ENCODE assay signal across 1 cellular context in the genomic region with DNA sequence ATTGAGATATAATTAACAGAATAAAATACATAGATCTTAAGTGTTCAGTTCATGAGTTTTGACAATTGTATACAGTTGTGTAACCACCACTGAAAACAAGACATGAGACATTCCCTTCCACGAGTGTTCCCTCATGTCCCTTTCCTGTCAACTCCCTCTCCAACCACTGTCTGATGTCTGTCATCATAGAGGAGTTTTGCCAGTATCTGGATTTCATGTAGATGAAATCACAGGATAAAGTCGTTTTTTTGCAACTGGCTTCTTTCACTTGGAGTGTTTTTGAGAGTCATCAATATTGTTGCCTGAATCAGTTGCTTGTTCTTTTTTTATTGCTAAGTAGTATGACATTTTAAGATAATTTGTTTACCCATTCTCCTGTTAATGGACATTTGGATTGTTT.
TF ChIP-seq lines count a peak whose summit lies in the region.

No MANE protein-coding gene starts in this region.

TF ChIP-seq in SK-N-SH treated with all-trans-retinoic acid at 6 μM for 48 hours, 23 proteins besides CTCF, POLR2A, EP300 and RAD21 (continued from another document):
- TF ChIP-seq, protein P1, sequence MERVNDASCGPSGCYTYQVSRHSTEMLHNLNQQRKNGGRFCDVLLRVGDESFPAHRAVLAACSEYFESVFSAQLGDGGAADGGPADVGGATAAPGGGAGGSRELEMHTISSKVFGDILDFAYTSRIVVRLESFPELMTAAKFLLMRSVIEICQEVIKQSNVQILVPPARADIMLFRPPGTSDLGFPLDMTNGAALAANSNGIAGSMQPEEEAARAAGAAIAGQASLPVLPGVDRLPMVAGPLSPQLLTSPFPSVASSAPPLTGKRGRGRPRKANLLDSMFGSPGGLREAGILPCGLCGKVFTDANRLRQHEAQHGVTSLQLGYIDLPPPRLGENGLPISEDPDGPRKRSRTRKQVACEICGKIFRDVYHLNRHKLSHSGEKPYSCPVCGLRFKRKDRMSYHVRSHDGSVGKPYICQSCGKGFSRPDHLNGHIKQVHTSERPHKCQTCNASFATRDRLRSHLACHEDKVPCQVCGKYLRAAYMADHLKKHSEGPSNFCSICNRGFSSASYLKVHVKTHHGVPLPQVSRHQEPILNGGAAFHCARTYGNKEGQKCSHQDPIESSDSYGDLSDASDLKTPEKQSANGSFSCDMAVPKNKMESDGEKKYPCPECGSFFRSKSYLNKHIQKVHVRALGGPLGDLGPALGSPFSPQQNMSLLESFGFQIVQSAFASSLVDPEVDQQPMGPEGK (CRISPR knock-in tag; IDR thresholded peaks at IDR 0.05; ENCODE audit: borderline replicate concordance) = no peak; the same call in 1 of the 2 replicates
- TF ChIP-seq ZFP30 (CRISPR knock-in tag; IDR thresholded peaks at IDR 0.05) = no peak
- TF ChIP-seq, protein P2, sequence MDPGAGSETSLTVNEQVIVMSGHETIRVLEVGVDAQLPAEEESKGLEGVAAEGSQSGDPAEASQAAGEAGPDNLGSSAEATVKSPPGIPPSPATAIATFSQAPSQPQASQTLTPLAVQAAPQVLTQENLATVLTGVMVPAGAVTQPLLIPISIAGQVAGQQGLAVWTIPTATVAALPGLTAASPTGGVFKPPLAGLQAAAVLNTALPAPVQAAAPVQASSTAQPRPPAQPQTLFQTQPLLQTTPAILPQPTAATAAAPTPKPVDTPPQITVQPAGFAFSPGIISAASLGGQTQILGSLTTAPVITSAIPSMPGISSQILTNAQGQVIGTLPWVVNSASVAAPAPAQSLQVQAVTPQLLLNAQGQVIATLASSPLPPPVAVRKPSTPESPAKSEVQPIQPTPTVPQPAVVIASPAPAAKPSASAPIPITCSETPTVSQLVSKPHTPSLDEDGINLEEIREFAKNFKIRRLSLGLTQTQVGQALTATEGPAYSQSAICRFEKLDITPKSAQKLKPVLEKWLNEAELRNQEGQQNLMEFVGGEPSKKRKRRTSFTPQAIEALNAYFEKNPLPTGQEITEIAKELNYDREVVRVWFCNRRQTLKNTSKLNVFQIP (CRISPR knock-in tag; IDR thresholded peaks at IDR 0.05; ENCODE audit: borderline replicate concordance, low read depth) = no peak
- TF ChIP-seq ZNF565 (CRISPR knock-in tag; conservative IDR thresholded peaks at IDR 0.05; ENCODE audit: low read depth) = no peak
- no peak for TF ChIP-seq SNAI2 (CRISPR knock-in tag; IDR thresholded peaks at IDR 0.05)
- TF ChIP-seq, protein P3, sequence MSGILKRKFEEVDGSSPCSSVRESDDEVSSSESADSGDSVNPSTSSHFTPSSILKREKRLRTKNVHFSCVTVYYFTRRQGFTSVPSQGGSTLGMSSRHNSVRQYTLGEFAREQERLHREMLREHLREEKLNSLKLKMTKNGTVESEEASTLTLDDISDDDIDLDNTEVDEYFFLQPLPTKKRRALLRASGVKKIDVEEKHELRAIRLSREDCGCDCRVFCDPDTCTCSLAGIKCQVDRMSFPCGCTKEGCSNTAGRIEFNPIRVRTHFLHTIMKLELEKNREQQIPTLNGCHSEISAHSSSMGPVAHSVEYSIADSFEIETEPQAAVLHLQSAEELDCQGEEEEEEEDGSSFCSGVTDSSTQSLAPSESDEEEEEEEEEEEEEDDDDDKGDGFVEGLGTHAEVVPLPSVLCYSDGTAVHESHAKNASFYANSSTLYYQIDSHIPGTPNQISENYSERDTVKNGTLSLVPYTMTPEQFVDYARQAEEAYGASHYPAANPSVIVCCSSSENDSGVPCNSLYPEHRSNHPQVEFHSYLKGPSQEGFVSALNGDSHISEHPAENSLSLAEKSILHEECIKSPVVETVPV (CRISPR knock-in tag; IDR thresholded peaks at IDR 0.05) = no peak
- no peak for TF ChIP-seq OSR1 (CRISPR knock-in tag; IDR thresholded peaks at IDR 0.05)
- 0 out of 2 replicates have a peak, but pooled peaks have one; percentile 22 for TF ChIP-seq TOX (CRISPR knock-in tag; IDR thresholded peaks at IDR 0.05; ENCODE audit: borderline replicate concordance)
- no peak for TF ChIP-seq ZNF70 (CRISPR knock-in tag; IDR thresholded peaks at IDR 0.05)
- TF ChIP-seq, protein P4, sequence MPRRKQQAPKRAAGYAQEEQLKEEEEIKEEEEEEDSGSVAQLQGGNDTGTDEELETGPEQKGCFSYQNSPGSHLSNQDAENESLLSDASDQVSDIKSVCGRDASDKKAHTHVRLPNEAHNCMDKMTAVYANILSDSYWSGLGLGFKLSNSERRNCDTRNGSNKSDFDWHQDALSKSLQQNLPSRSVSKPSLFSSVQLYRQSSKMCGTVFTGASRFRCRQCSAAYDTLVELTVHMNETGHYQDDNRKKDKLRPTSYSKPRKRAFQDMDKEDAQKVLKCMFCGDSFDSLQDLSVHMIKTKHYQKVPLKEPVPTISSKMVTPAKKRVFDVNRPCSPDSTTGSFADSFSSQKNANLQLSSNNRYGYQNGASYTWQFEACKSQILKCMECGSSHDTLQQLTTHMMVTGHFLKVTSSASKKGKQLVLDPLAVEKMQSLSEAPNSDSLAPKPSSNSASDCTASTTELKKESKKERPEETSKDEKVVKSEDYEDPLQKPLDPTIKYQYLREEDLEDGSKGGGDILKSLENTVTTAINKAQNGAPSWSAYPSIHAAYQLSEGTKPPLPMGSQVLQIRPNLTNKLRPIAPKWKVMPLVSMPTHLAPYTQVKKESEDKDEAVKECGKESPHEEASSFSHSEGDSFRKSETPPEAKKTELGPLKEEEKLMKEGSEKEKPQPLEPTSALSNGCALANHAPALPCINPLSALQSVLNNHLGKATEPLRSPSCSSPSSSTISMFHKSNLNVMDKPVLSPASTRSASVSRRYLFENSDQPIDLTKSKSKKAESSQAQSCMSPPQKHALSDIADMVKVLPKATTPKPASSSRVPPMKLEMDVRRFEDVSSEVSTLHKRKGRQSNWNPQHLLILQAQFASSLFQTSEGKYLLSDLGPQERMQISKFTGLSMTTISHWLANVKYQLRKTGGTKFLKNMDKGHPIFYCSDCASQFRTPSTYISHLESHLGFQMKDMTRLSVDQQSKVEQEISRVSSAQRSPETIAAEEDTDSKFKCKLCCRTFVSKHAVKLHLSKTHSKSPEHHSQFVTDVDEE (CRISPR knock-in tag; IDR thresholded peaks at IDR 0.05) = peak; percentile 79
- no peak for TF ChIP-seq CSDC2 (CRISPR knock-in tag; IDR thresholded peaks at IDR 0.05)
- TF ChIP-seq RARB (CRISPR knock-in tag; IDR thresholded peaks at IDR 0.05) = no peak
- no peak for TF ChIP-seq ARNTL (CRISPR knock-in tag; IDR thresholded peaks at IDR 0.05; ENCODE audit: borderline replicate concordance, low read depth)
- TF ChIP-seq ZNF8 (CRISPR knock-in tag; IDR thresholded peaks at IDR 0.05) = no peak
